25 cellular contexts compared by ENCODE assay signal in genomic region chr9:94895668-94896067, GRCh38.
"Had no signal": no experiment of that assay in that cellular context is flagged by ENCODE, and none has a peak within 500 bp of the region (broad histone marks: within the 10 kb centered on the region; RNA-seq: fewer than 3 reads in every experiment).

No MANE protein-coding gene starts in this region.

- DNase-seq: activated CD4-positive, alpha-beta T cell treated with anti-CD3 and anti-CD28 coated beads, Interleukin-2, amount 10 ng/mL, durations not matched to agents 7 days and 5 days; activated effector memory CD4-positive, alpha-beta T cell treated with Interleukin-2 at 50 U/mL for 16 hours; activated naive CD4-positive, alpha-beta T cell treated with anti-CD3 and anti-CD28 coated beads, Interleukin-2, amount 10 ng/mL, durations not matched to agents 7 days and 5 days; activated naive CD8-positive, alpha-beta T cell treated with anti-CD3 and anti-CD28 coated beads, Interleukin-2, amount 50 U/mL, for 24 hours; activated T-cell treated with anti-CD3 and anti-CD28 coated beads, Interleukin-2, amount 50 U/mL, for 24 hours; anterior cingulate cortex; colonic mucosa; NCI-H1092 treated with DMSO at 0.1 percent for 48 hours; NCI-H1417; NCI-H146; NCI-H187; NCI-H2029 treated with DMSO at 0.1 percent for 48 hours; NCI-H2107; NCI-H2171; NCI-H510A; NCI-H526; NCI-H748 treated with DMSO at 0.1 percent for 48 hours; PC-9; Right ventricle myocardium superior; SJCRH30 had no signal

- H3K36me3 ChIP-seq: cardiac muscle cell, colonic mucosa, SJCRH30 had no signal

- H3K4me1 Mint-ChIP-seq: central memory CD8-positive, alpha-beta T cell had no signal

- H3K4me2 ChIP-seq: PC-9 had no signal

- ATAC-seq: activated naive CD8-positive, alpha-beta T cell treated with anti-CD3 and anti-CD28 coated beads, Interleukin-2, amount 50 U/mL, for 24 hours had no signal

- H3K27me3 Mint-ChIP-seq: activated naive CD4-positive, alpha-beta T cell treated with anti-CD3 and anti-CD28 coated beads, Interleukin-2, amount 10 ng/mL, durations not matched to agents 7 days and 5 days; activated naive CD8-positive, alpha-beta T cell; activated naive CD8-positive, alpha-beta T cell treated with anti-CD3 and anti-CD28 coated beads, Interleukin-2, amount 50 U/mL, for 24 hours; activated T-cell treated with anti-CD3 and anti-CD28 coated beads, Interleukin-2, amount 50 U/mL, for 24 hours; central memory CD8-positive, alpha-beta T cell had no signal

- H3K9me3 ChIP-seq: colonic mucosa had no signal

- H3K27ac ChIP-seq: cardiac muscle cell, colonic mucosa, PC-9, SJCRH30, SK-N-MC had no signal

- H3K4me3 ChIP-seq: cardiac muscle cell, colonic mucosa, PC-9, SJCRH30, SK-N-MC had no signal

- H2AFZ ChIP-seq: PC-9 had no signal

- H3K4me3 Mint-ChIP-seq: activated CD4-positive, alpha-beta T cell treated with anti-CD3 and anti-CD28 coated beads, Interleukin-2, amount 10 ng/mL, durations not matched to agents 7 days and 5 days; activated naive CD4-positive, alpha-beta T cell treated with anti-CD3 and anti-CD28 coated beads, Interleukin-2, amount 10 ng/mL, durations not matched to agents 7 days and 5 days; activated naive CD8-positive, alpha-beta T cell; activated naive CD8-positive, alpha-beta T cell treated with anti-CD3 and anti-CD28 coated beads, Interleukin-2, amount 50 U/mL, for 24 hours; activated T-cell treated with anti-CD3 and anti-CD28 coated beads, Interleukin-2, amount 50 U/mL, for 24 hours; activated T-helper 1 cell treated with anti-CD3 and anti-CD28 coated beads, Interleukin-12 subunit alpha, Interleukin-12 subunit beta, Interleukin-2, Interleukin-4 antibody, amounts not matched to agents 30 ng/mL and 10 ng/mL and 1 ng/mL, durations not matched to agents 14 hours and 24 hours and 36 hours; central memory CD8-positive, alpha-beta T cell had no signal

- H3K27ac Mint-ChIP-seq: activated CD4-positive, alpha-beta T cell treated with anti-CD3 and anti-CD28 coated beads, Interleukin-2, amount 10 ng/mL, durations not matched to agents 7 days and 5 days; activated naive CD4-positive, alpha-beta T cell treated with anti-CD3 and anti-CD28 coated beads, Interleukin-2, amount 10 ng/mL, durations not matched to agents 7 days and 5 days; activated naive CD8-positive, alpha-beta T cell; activated naive CD8-positive, alpha-beta T cell treated with anti-CD3 and anti-CD28 coated beads, Interleukin-2, amount 50 U/mL, for 24 hours; activated T-cell treated with anti-CD3 and anti-CD28 coated beads, Interleukin-2, amount 50 U/mL, for 24 hours; activated T-helper 1 cell treated with anti-CD3 and anti-CD28 coated beads, Interleukin-12 subunit alpha, Interleukin-12 subunit beta, Interleukin-2, Interleukin-4 antibody, amounts not matched to agents 30 ng/mL and 10 ng/mL and 1 ng/mL, durations not matched to agents 14 hours and 24 hours and 36 hours had no signal

- H3K4me1 ChIP-seq: colonic mucosa had no signal

- H3K27me3 ChIP-seq: cardiac muscle cell, colonic mucosa, SJCRH30 had no signal
